Comparison of ENCODE assay signal across 2 cellular contexts in genomic region chr16:87431926-87432325, GRCh38.
TF ChIP-seq lines count a peak whose summit lies in the region.

No MANE protein-coding gene starts in this region.

TF ChIP-seq in GM23338, 12 proteins besides CTCF, POLR2A, EP300 and RAD21 (continued from another document):
- TF ChIP-seq ZNF462 (CRISPR knock-in tag; IDR thresholded peaks at IDR 0.05) (no peak), ZNF331 (CRISPR knock-in tag; IDR thresholded peaks at IDR 0.05; ENCODE audit: low read depth) (no peak), ETS1 (IDR thresholded peaks at IDR 0.05) (no peak), STAT1 (IDR thresholded peaks at IDR 0.05; ENCODE audit: unreplicated experiment) (no peak), REST (IDR thresholded peaks at IDR 0.05; ENCODE audit: unreplicated experiment) (no peak), ZNF114 (CRISPR knock-in tag; IDR thresholded peaks at IDR 0.05) (no peak), POLR2AphosphoS5 (IDR thresholded peaks at IDR 0.05; ENCODE audit: low read depth) (no peak), NANOG (IDR thresholded peaks at IDR 0.05; ENCODE audit: borderline replicate concordance) (no peak), JUNB (IDR thresholded peaks at IDR 0.05; ENCODE audit: unreplicated experiment) (no peak), EZH2phosphoT487 (IDR thresholded peaks at IDR 0.05; ENCODE audit: unreplicated experiment) (no peak)
TF ChIP-seq in GM23338: peak in this region for 0.

TF ChIP-seq in SK-N-SH treated with all-trans-retinoic acid at 6 μM for 48 hours, 23 proteins besides CTCF, POLR2A, EP300 and RAD21 (continued from another document):
- TF ChIP-seq PATZ1 (CRISPR knock-in tag; IDR thresholded peaks at IDR 0.05; ENCODE audit: borderline replicate concordance) (no peak), ISL1 (CRISPR knock-in tag; IDR thresholded peaks at IDR 0.05) (no peak), OSR1 (CRISPR knock-in tag; IDR thresholded peaks at IDR 0.05) (no peak), TOX (CRISPR knock-in tag; IDR thresholded peaks at IDR 0.05; ENCODE audit: borderline replicate concordance) (no peak), BACH2 (CRISPR knock-in tag; IDR thresholded peaks at IDR 0.05; ENCODE audit: borderline replicate concordance) (no peak), POU6F1 (CRISPR knock-in tag; IDR thresholded peaks at IDR 0.05; ENCODE audit: borderline replicate concordance, low read depth) (no peak), ESRRG (CRISPR knock-in tag; IDR thresholded peaks at IDR 0.05) (no peak), ZNF8 (CRISPR knock-in tag; IDR thresholded peaks at IDR 0.05) (no peak), SNAI2 (CRISPR knock-in tag; IDR thresholded peaks at IDR 0.05) (no peak), CSRNP3 (CRISPR knock-in tag; IDR thresholded peaks at IDR 0.05) (no peak), TCF4 (CRISPR knock-in tag; IDR thresholded peaks at IDR 0.05; ENCODE audit: borderline replicate concordance) (no peak)
